20 cellular contexts compared by ENCODE assay signal in genomic region chr16:9934723-9935508, GRCh38.
A peak's percentile ranks its signal among the peaks of the same experiment; 100 is the strongest.
DNase-seq lines count a peak whose midpoint lies in the region; ATAC-seq and TF ChIP-seq lines count a peak whose summit lies in the region.
"Had no signal": no experiment of that assay in that cellular context is flagged by ENCODE, and none has a peak within 500 bp of the region (broad histone marks: within the 10 kb centered on the region; RNA-seq: fewer than 3 reads in every experiment).

No MANE protein-coding gene starts in this region.

- H3K4me1 ChIP-seq in HEK293 (ENCODE audit: control insufficient read depth, insufficient read depth, low read length) (no peaks in the 10 kb centered on the region), ascending aorta (peaks cover 0 to 5% of the 10 kb centered on the region in 2 donors)
- H3K4me1 ChIP-seq: Caco-2, SJSA1 had no signal

- H3K4me3 ChIP-seq in HEK293 (ENCODE audit: low read depth, low read length) (no peak overlapping the region), NB4 (ENCODE audit: low read depth, low read length) (no peak overlapping the region), ascending aorta (no peak overlapping the region)
- H3K4me3 ChIP-seq: SJSA1 had no signal

- TF ChIP-seq POLR2A in NB4 (IDR thresholded peaks at IDR 0.05; ENCODE audit: extremely low read depth, insufficient read length) = no peak

- H3K27me3 Mint-ChIP-seq in T-helper 17 cell = no peaks in the 10 kb centered on the region

- no peaks in the 10 kb centered on the region for H3K4me1 Mint-ChIP-seq in T-helper 17 cell

- H3K36me3 ChIP-seq in HEK293 (ENCODE audit: control insufficient read depth in 2 of 2, insufficient read depth in 1 of 2, low read length in 2 of 2) = no peaks in the 10 kb centered on the region
- no peaks in the 10 kb centered on the region for H3K36me3 ChIP-seq in ascending aorta
- H3K36me3 ChIP-seq: SJSA1 had no signal

- H3K27ac Mint-ChIP-seq in T-helper 17 cell = no peak overlapping the region

- ATAC-seq in omental fat pad (ENCODE audit: low FRiP score) (peak; percentile 72), T-helper 17 cell (no peak)
- ATAC-seq: PC-3 had no signal

- intact Hi-C loops in ascending aorta (cut with DNase I) = no loop called here

- H3K9me3 ChIP-seq in HEK293 (ENCODE audit: control insufficient read depth, insufficient read depth, low read depth, low read length) (no peaks in the 10 kb centered on the region), T-helper 17 cell (ENCODE audit: control insufficient read depth, low read length, poor library complexity, severe bottlenecking) (no peaks in the 10 kb centered on the region), ascending aorta (no peaks in the 10 kb centered on the region)
- H3K9me3 ChIP-seq: Caco-2, SJSA1 had no signal

- no peak overlapping the region for H3K4me3 Mint-ChIP-seq in T-helper 17 cell

- CTCF ChIA-PET in HEK293 (lab: Yijun Ruan, JAX) = no interaction called here

- DNase-seq in NB4 (ENCODE audit: low read depth) (peak; percentile 1), fibroblast of peridontal ligament (ENCODE audit: extremely low read depth) (peak; percentile 3), omental fat pad (ENCODE audit: low spot score) (peak; percentile 24), T-helper 17 cell (no peak), NCI-H82 (lab: John Stamatoyannopoulos, UW) (no peak), ascending aorta (ENCODE audit: low spot score in 2 of 2) (no peak)
- no peak for DNase-seq in activated CD4-positive, alpha-beta T cell treated with anti-CD3 and anti-CD28 coated beads, Interleukin-2, amount 50 U/mL, for 4 hours
- DNase-seq: AML-193, Caco-2, DMS153, Kasumi-1, MM.1S, NCI-H1436, NCI-H2029, NCI-H2171, NCI-H748 treated with DMSO at 0.1 percent for 48 hours, PC-3 had no signal

- POLR2A ChIA-PET in HEK293 (lab: Yijun Ruan, JAX) = no interaction called here

- H3K36me3 Mint-ChIP-seq in T-helper 17 cell (ENCODE audit: low read depth) = no peaks in the 10 kb centered on the region

- H3K27ac ChIP-seq in HEK293 (ENCODE audit: extremely low read depth, low read depth, low read length) (no peak overlapping the region), ascending aorta (no peak overlapping the region)
- H3K27ac ChIP-seq: RWPE1, SJSA1 had no signal

- no peaks in the 10 kb centered on the region for H3K27me3 ChIP-seq in ascending aorta
- H3K27me3 ChIP-seq: SJSA1 had no signal

- TF ChIP-seq CTCF in HEK293 (tag by site-specific recombination; IDR thresholded peaks at IDR 0.05) (no peak), NB4 (IDR thresholded peaks at IDR 0.05; ENCODE audit: low read depth, low read length) (no peak), omental fat pad (IDR thresholded peaks at IDR 0.05) (no peak), ascending aorta (IDR thresholded peaks at IDR 0.05) (no peak)

TF ChIP-seq in HEK293, 187 proteins besides CTCF, POLR2A, EP300 and RAD21:
- TF ChIP-seq EGR2 (tag by site-specific recombination; IDR thresholded peaks at IDR 0.05; ENCODE audit: low read depth) = 0 out of 2 replicates have a peak, but pooled peaks have one; percentile 16
- TF ChIP-seq ZNF221 (tag by site-specific recombination; IDR thresholded peaks at IDR 0.05; ENCODE audit: borderline replicate concordance) = no peak

Comparison
In these comparisons a context has a peak if more than half of its experiments do, and no peak if none do; other contexts are left out.
1. DNase-seq: peak in NB4 (single experiment), fibroblast of peridontal ligament (single experiment) and omental fat pad (single experiment); none in activated CD4-positive, alpha-beta T cell treated with anti-CD3 and anti-CD28 coated beads, Interleukin-2, amount 50 U/mL, for 4 hours (0 of 2), T-helper 17 cell (0 of 3), NCI-H82 (single experiment) and ascending aorta (0 of 2).